ENCODE assay signal across 8 cellular contexts in genomic region chr3:12841970-12842328, GRCh38. TPM values are rescaled to one million over a fixed set of nuclear protein-coding genes. Genes with fewer than 3 reads are reported as not detected.
DNase-seq lines count a peak whose midpoint lies in the region; ATAC-seq and TF ChIP-seq lines count a peak whose summit lies in the region.

No MANE protein-coding gene starts in this region.

- H2BK120ac ChIP-seq in trophoblast cell (ENCODE audit: insufficient read depth, low read length, poor library complexity): no peak overlapping the region

- no peak overlapping the region for H2BK12ac ChIP-seq in trophoblast cell (ENCODE audit: low read length)

- H3K9me3 ChIP-seq in Karpas-422 (ENCODE audit: low read length): no peaks in the 10 kb centered on the region
- no peaks in the 10 kb centered on the region for H3K9me3 ChIP-seq in effector memory CD4-positive, alpha-beta T cell (ENCODE audit: control insufficient read depth, low read length)
- H3K9me3 ChIP-seq in trophoblast cell (ENCODE audit: insufficient read depth, low read depth, low read length): no peaks in the 10 kb centered on the region

- 0 out of 2 replicates have a peak overlapping the region, but pooled peaks have one; percentile 22 for H3K9ac ChIP-seq in Karpas-422 (ENCODE audit: low read length)
- no peak overlapping the region for H3K9ac ChIP-seq in trophoblast cell (ENCODE audit: low read length)

- H3K23ac ChIP-seq in trophoblast cell (ENCODE audit: low read length): no peak overlapping the region

- no peak for DNase-seq in GM12864 (ENCODE audit: low read depth)
- no peak for DNase-seq in Karpas-422
- no peak for DNase-seq in effector memory CD4-positive, alpha-beta T cell
- no peak for DNase-seq in trophoblast cell
- DNase-seq in iPS-NIHi11 (ENCODE audit: low spot score): no peak

- H3K14ac ChIP-seq in trophoblast cell (ENCODE audit: low read length): no peak overlapping the region

- TF ChIP-seq CTCF in GM12864 (IDR thresholded peaks at IDR 0.05; ENCODE audit: low read depth, low read length, missing control alignments): no peak

- H2AK5ac ChIP-seq in trophoblast cell (ENCODE audit: low read length): no peak overlapping the region

- H4K12ac ChIP-seq in trophoblast cell (ENCODE audit: low read depth, low read length): peak overlapping the region; percentile 64

- no peak overlapping the region for H2BK5ac ChIP-seq in trophoblast cell (ENCODE audit: low read depth, low read length, poor library complexity)

- no peak overlapping the region for H4K91ac ChIP-seq in trophoblast cell (ENCODE audit: low read depth, low read length)

- no peak overlapping the region for H3K27ac ChIP-seq in Karpas-422 (ENCODE audit: low read length)
- H3K27ac ChIP-seq in effector memory CD4-positive, alpha-beta T cell (ENCODE audit: insufficient read depth, low read length, poor library complexity, severe bottlenecking): peak overlapping the region; percentile 92
- H3K27ac ChIP-seq in trophoblast cell (ENCODE audit: low read depth, low read length): no peak overlapping the region

- peaks cover 42% of the 10 kb centered on the region for H4K20me1 ChIP-seq in Karpas-422 (ENCODE audit: insufficient read depth, low read depth, low read length)

- no peak overlapping the region for H3K4ac ChIP-seq in trophoblast cell (ENCODE audit: low read depth, low read length)

- ATAC-seq in HG03457 (IDR thresholded peaks at IDR 0.05; ENCODE audit: unreplicated experiment) (no peak), GM18909 (IDR thresholded peaks at IDR 0.05; ENCODE audit: poor library complexity, unreplicated experiment) (no peak), HG02623 (IDR thresholded peaks at IDR 0.05; ENCODE audit: unreplicated experiment) (no peak)

- H3K4me1 ChIP-seq in Karpas-422 (ENCODE audit: low read length): peaks cover 46% of the 10 kb centered on the region
- H3K4me1 ChIP-seq in effector memory CD4-positive, alpha-beta T cell (ENCODE audit: control insufficient read depth, insufficient read depth, low read length, poor library complexity, severe bottlenecking): peaks cover 12% of the 10 kb centered on the region
- peaks cover 7 to 9% of the 10 kb centered on the region in 2 experiments for H3K4me1 ChIP-seq in trophoblast cell (ENCODE audit: control insufficient read depth in 1 of 2, insufficient read depth in 2 of 2, low read length in 2 of 2)

- H3K27me3 ChIP-seq in Karpas-422 (ENCODE audit: low read length) (no peaks in the 10 kb centered on the region), trophoblast cell (ENCODE audit: insufficient read depth, low read length) (no peaks in the 10 kb centered on the region)
- no peaks in the 10 kb centered on the region for H3K27me3 ChIP-seq in effector memory CD4-positive, alpha-beta T cell (replicated peaks; ENCODE audit: control insufficient read depth, insufficient read depth, low read length, poor library complexity, severe bottlenecking)

- WGBS in trophoblast cell (ENCODE audit: extremely low coverage, insufficient coverage, insufficient read length): no CpG with 5 or more reads among the region's 7 CpGs

- H3K36me3 ChIP-seq in Karpas-422 (ENCODE audit: insufficient read depth, low read length) (peaks cover 39% of the 10 kb centered on the region), trophoblast cell (ENCODE audit: control insufficient read depth in 1 of 2, insufficient read depth in 2 of 2, low read length in 2 of 2) (peaks cover 16 to 29% of the 10 kb centered on the region in 2 experiments)
- H3K36me3 ChIP-seq in effector memory CD4-positive, alpha-beta T cell (ENCODE audit: control insufficient read depth, insufficient read depth, low read length): peaks cover 31% of the 10 kb centered on the region

- no peaks in the 10 kb centered on the region for H3K9me2 ChIP-seq in Karpas-422 (replicated peaks; ENCODE audit: insufficient read depth, low read length)

- peak overlapping the region; percentile 79 for H4K8ac ChIP-seq in trophoblast cell (ENCODE audit: low read depth, low read length)

- H3K4me3 ChIP-seq in GM12864 (ENCODE audit: low read depth, low read length) (peak overlapping the region; percentile 1; the same call in 1 of the 2 replicates), Karpas-422 (ENCODE audit: low read length) (peak overlapping the region; percentile 29; the same call in 1 of the 2 replicates), trophoblast cell (ENCODE audit: low read depth, low read length) (no peak overlapping the region)
- H3K4me3 ChIP-seq in effector memory CD4-positive, alpha-beta T cell (ENCODE audit: insufficient read depth, low read depth, low read length, poor library complexity, severe bottlenecking): no peak overlapping the region

- H3K4me2 ChIP-seq in Karpas-422 (ENCODE audit: low read depth, low read length, poor library complexity, severe bottlenecking) (peak overlapping the region; percentile 79), trophoblast cell (ENCODE audit: low read length) (no peak overlapping the region)

- peaks cover 7% of the 10 kb centered on the region for H3K79me1 ChIP-seq in trophoblast cell (ENCODE audit: low read length)

- H3K79me2 ChIP-seq in Karpas-422 (ENCODE audit: low read length) (peaks cover 44% of the 10 kb centered on the region), trophoblast cell (ENCODE audit: control insufficient read depth, insufficient read depth, low read length, poor library complexity) (peaks cover 15% of the 10 kb centered on the region)

- H2AFZ ChIP-seq in Karpas-422 (ENCODE audit: low read length) (peak overlapping the region; percentile 63; the same call in 1 of the 2 replicates), trophoblast cell (ENCODE audit: insufficient read depth, low read length, poor library complexity) (peak overlapping the region; percentile 71)

- H3K18ac ChIP-seq in trophoblast cell (ENCODE audit: low read length): no peak overlapping the region

RNA-seq across cellular contexts. Expression of gene RPL32, which starts 0.6 kb away (rescaled TPM):
- 5,091 and 6,020 TPM in 2 replicates for total RNA-seq in Karpas-422 (2014; rRNA removed; shearing (Covaris generic); ENCODE audit: low replicate concordance)
- polyA plus RNA-seq in trophoblast cell (2013): 1,121 and 1,210 TPM in 2 replicates

RNA-seq across cellular contexts. Expression of gene CAND2, which starts 45.5 kb away (rescaled TPM):
- 13.0 and 21.6 TPM in 2 replicates for total RNA-seq in Karpas-422 (2014; rRNA removed; shearing (Covaris generic); ENCODE audit: low replicate concordance)
- 0.29 and 0.31 TPM in 2 replicates for polyA plus RNA-seq in trophoblast cell (2013)

Comparison
In these comparisons a context has a peak if more than half of its experiments do, and no peak if none do; other contexts are left out.
1. H3K4me3 ChIP-seq: peak in GM12864 (single experiment) and Karpas-422 (single experiment); none in effector memory CD4-positive, alpha-beta T cell (single experiment) and trophoblast cell (single experiment).